Comparison of ENCODE assay signal across 7 cellular contexts in genomic region chr16:15653227-15653626, GRCh38. TPM values are rescaled to one million over a fixed set of nuclear protein-coding genes. Genes with fewer than 3 reads are reported as not detected.
DNase-seq lines count a peak whose midpoint lies in the region; ATAC-seq and TF ChIP-seq lines count a peak whose summit lies in the region.

No MANE protein-coding gene starts in this region.

- H3K4me3 ChIP-seq in Panc1 (ENCODE audit: low read depth in 2 of 2, low read length in 2 of 2) (no peak overlapping the region), esophagus squamous epithelium (no peak overlapping the region), sigmoid colon (peak overlapping the region in 1 of 4 donors; percentile 3)

- H3K27ac ChIP-seq in Panc1 (ENCODE audit: low read length) = 0 out of 2 replicates have a peak overlapping the region, but pooled peaks have one; percentile 4
- H3K27ac ChIP-seq in esophagus squamous epithelium = peak overlapping the region in 3 of 4 donors; percentile 19 to 97 (median 96)
- H3K27ac ChIP-seq in sigmoid colon = peak overlapping the region; percentile 94 to 99 (median 96)

- TF ChIP-seq CTCF in Panc1 (IDR thresholded peaks at IDR 0.05) = no peak
- no peak for TF ChIP-seq CTCF in esophagus squamous epithelium (IDR thresholded peaks at IDR 0.05)
- no peak for TF ChIP-seq CTCF in sigmoid colon (IDR thresholded peaks at IDR 0.05)

- no peaks in the 10 kb centered on the region; the same call in 1 of the 2 replicates for H3K36me3 ChIP-seq in Panc1 (ENCODE audit: control insufficient read depth, insufficient read depth, low read length)
- H3K36me3 ChIP-seq in esophagus squamous epithelium = peaks cover 0 to 17% (median 0%) of the 10 kb centered on the region in 3 donors
- H3K36me3 ChIP-seq in sigmoid colon = no peaks in the 10 kb centered on the region

- H3K9me3 ChIP-seq in Panc1 (ENCODE audit: control insufficient read depth, insufficient read depth, low read depth, low read length) (no peaks in the 10 kb centered on the region), esophagus squamous epithelium (no peaks in the 10 kb centered on the region), sigmoid colon (no peaks in the 10 kb centered on the region)

- intact Hi-C loops in Panc1 (cut with micrococcal nuclease; ENCODE audit: unreplicated experiment) (no loop called here), esophagus squamous epithelium (cut with DNase I) (no loop called here), sigmoid colon (cut with DNase I) (loop anchor here (5.0 kb wide), 1 partner anchor 539 kb away; no protein-coding TSS in a partner anchor)

- H3K27me3 ChIP-seq in Panc1 (ENCODE audit: control insufficient read depth, insufficient read depth, low read length) = no peaks in the 10 kb centered on the region
- H3K27me3 ChIP-seq in esophagus squamous epithelium = no peaks in the 10 kb centered on the region
- no peaks in the 10 kb centered on the region for H3K27me3 ChIP-seq in sigmoid colon

- WGBS in esophagus squamous epithelium, 2 donors = 6 to 17% methylated on average over 4 of the region's 4 CpGs
- WGBS in sigmoid colon, 2 donors = 40 to 54% methylated on average over 4 of the region's 4 CpGs

- peak in 2 of 4 donors; percentile 63 to 79 for TF ChIP-seq EP300 in sigmoid colon (IDR thresholded peaks at IDR 0.05)

- TF ChIP-seq POLR2A in esophagus squamous epithelium (IDR thresholded peaks at IDR 0.05) (no peak), sigmoid colon (IDR thresholded peaks at IDR 0.05) (no peak)

- POLR2A ChIA-PET in Panc1 (lab: Charles Lee) = interaction anchor here (0.6 kb wide), 1 partner anchor 19 kb away, joined by 3 read pairs; no protein-coding TSS in a partner anchor

- peak; percentile 68 for DNase-seq in GM04503 (ENCODE audit: low read depth)
- no peak for DNase-seq in Panc1 (ENCODE audit: low read depth, low spot score)
- no peak for DNase-seq in esophagus squamous epithelium (lab: John Stamatoyannopoulos, UW)
- peak; percentile 85 for DNase-seq in sigmoid colon
- no peak for DNase-seq in NCI-H1930 (lab: John Stamatoyannopoulos, UW)

- CTCF ChIA-PET in Panc1 (lab: Charles Lee) = no interaction called here

- BruUV-seq in Panc1 (replicated peaks; lab: Mats Ljungman, UMichigan) = no TSS peak

- ATAC-seq in Panc1 (no peak), HG03025 (IDR thresholded peaks at IDR 0.05; ENCODE audit: low FRiP score, unreplicated experiment) (no peak), HG03045 (IDR thresholded peaks at IDR 0.05; ENCODE audit: unreplicated experiment) (no peak)

- in situ Hi-C loops in Panc1 (cut with HindIII; ENCODE audit: low pct_unique_long_range_greater_than_20kb, low sequenced_read_pairs) = no loop called here

- peaks cover 9% of the 10 kb centered on the region; the same call in 1 of the 2 replicates for H3K4me1 ChIP-seq in Panc1 (ENCODE audit: control insufficient read depth, insufficient read depth, low read length)
- H3K4me1 ChIP-seq in esophagus squamous epithelium = peaks cover 23 to 52% (median 26%) of the 10 kb centered on the region in 3 donors
- peaks cover 0 to 52% (median 42%) of the 10 kb centered on the region in 4 donors for H3K4me1 ChIP-seq in sigmoid colon

RNA-seq across cellular contexts. Expression of gene NDE1, which starts 3.2 kb away (rescaled TPM):
- 99.1 TPM for total RNA-seq in Panc1 (2021; ENCODE audit: unreplicated experiment)
- polyA plus RNA-seq in Panc1 (2012; ENCODE audit: insufficient read length) = 56.6 TPM
- 10 to 100 TPM; 22.4 to 40.6 (median 31.4) TPM for total RNA-seq in esophagus squamous epithelium
- total RNA-seq in sigmoid colon = 10 to 100 TPM; 27.1 to 86.1 (median 35.3) TPM
- 10 to 100 TPM; 11.3 to 29.3 (median 13.8) TPM for polyA plus RNA-seq in sigmoid colon

RNA-seq across cellular contexts. Expression of gene MARF1, which starts 10.3 kb away (rescaled TPM):
- total RNA-seq in Panc1 (2021; ENCODE audit: unreplicated experiment) = 51.5 TPM
- polyA plus RNA-seq in Panc1 (2012; ENCODE audit: insufficient read length) = 23.5 TPM
- 10 to 100 TPM; 16.8 to 33.8 (median 19.2) TPM for total RNA-seq in esophagus squamous epithelium
- 10 to 100 TPM; 43.8 to 76.7 (median 54.8) TPM for total RNA-seq in sigmoid colon
- polyA plus RNA-seq in sigmoid colon = 10 to 100 TPM; 13.8 to 25.1 (median 13.9) TPM

Comparison
In these comparisons a context has a peak if more than half of its experiments do, and no peak if none do; other contexts are left out.
1. DNase-seq: peak in GM04503 (single experiment) and sigmoid colon (single experiment); none in Panc1 (single experiment), esophagus squamous epithelium (single experiment) and NCI-H1930 (0 of 2).
2. H3K27ac ChIP-seq: peak in every context shown above with its lines; median percentile 96 in sigmoid colon; 96 in esophagus squamous epithelium; 4 in Panc1.